ENCODE assay signal across 19 cellular contexts in the genomic region with DNA sequence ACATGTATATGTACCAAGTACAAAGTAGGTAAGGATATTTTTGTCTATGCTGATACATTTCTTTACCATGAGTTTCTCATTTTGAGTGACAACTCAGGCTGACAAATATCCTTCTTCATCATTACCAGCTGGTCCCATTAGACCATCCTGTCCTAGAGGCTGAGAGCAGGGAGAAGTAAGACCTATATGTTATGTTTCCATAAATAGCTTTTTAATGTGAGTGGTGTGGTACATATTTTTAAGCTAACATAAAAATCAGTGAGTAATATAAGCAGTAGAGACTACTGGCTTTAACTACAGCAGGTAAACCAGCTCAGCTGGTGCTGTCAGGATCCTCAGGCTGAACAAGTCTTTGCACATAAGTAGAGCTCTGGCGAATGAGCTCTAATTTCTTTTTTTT.
DNase-seq lines count a peak whose midpoint lies in the region; ATAC-seq and TF ChIP-seq lines count a peak whose summit lies in the region.
"Had no signal": no experiment of that assay in that cellular context is flagged by ENCODE, and none has a peak within 500 bp of the region (broad histone marks: within the 10 kb centered on the region; RNA-seq: fewer than 3 reads in every experiment).

No MANE protein-coding gene starts in this region.

- in situ Hi-C loops in T47D (cut with HindIII; ENCODE audit: low pct_unique_long_range_greater_than_20kb, low sequenced_read_pairs): no loop called here

- 74 to 83% methylated on average over 1 of the region's 1 CpG for WGBS in upper lobe of left lung, 2 donors

- H3K36me3 ChIP-seq in breast epithelium (no peaks in the 10 kb centered on the region), upper lobe of left lung (no peaks in the 10 kb centered on the region)
- H3K36me3 ChIP-seq: BLaER1, HAP-1, SJSA1 had no signal

- H3K27ac Mint-ChIP-seq in type B pancreatic cell: peak overlapping the region; percentile 61

- peaks cover under 1% of the 10 kb centered on the region for H3K36me3 Mint-ChIP-seq in type B pancreatic cell

- H3K9me3 Mint-ChIP-seq in type B pancreatic cell: no peaks in the 10 kb centered on the region

- peak overlapping the region; percentile 34 for H3K4me3 Mint-ChIP-seq in type B pancreatic cell

- intact Hi-C loops in breast epithelium (cut with DNase I; ENCODE audit: low total_unique reads): no loop called here

- H3K27me3 ChIP-seq in breast epithelium (no peaks in the 10 kb centered on the region), foreskin keratinocyte (no peaks in the 10 kb centered on the region), upper lobe of left lung (no peaks in the 10 kb centered on the region)
- H3K27me3 ChIP-seq: BLaER1, SJSA1 had no signal

- no peaks in the 10 kb centered on the region for H3K4me1 ChIP-seq in breast epithelium
- H3K4me1 ChIP-seq in foreskin keratinocyte: peaks cover 28% of the 10 kb centered on the region
- no peaks in the 10 kb centered on the region for H3K4me1 ChIP-seq in upper lobe of left lung
- H3K4me1 ChIP-seq: BLaER1 had no signal

- H3K27ac ChIP-seq in breast epithelium (no peak overlapping the region), foreskin keratinocyte (no peak overlapping the region), upper lobe of left lung (no peak overlapping the region)
- H3K27ac ChIP-seq: BLaER1, SJSA1 had no signal

- DNase-seq in T47D (ENCODE audit: low read depth in 1 of 2, low spot score in 1 of 2): peak; percentile 42 to 60
- DNase-seq in breast epithelium (ENCODE audit: low spot score in 2 of 2): no peak
- DNase-seq in RKO (ENCODE audit: low spot score): peak; percentile 15
- peak; percentile 65 to 87 for DNase-seq in foreskin keratinocyte
- no peak for DNase-seq in type B pancreatic cell (ENCODE audit: extremely low spot score, unreplicated experiment)
- no peak for DNase-seq in NCI-H2029 treated with DMSO at 0.1 percent for 48 hours (lab: John Stamatoyannopoulos, UW)
- no peak for DNase-seq in upper lobe of left lung
- DNase-seq: Karpas-422, MM.1S, NCI-H1092 treated with DMSO at 0.1 percent for 48 hours, NCI-H1694, NCI-H2107, NCI-H226, NCI-H524 treated with DMSO at 0.1 percent for 48 hours, OCI-M1 had no signal

- H3K27me3 Mint-ChIP-seq in type B pancreatic cell: no peaks in the 10 kb centered on the region

- H3K4me1 Mint-ChIP-seq in type B pancreatic cell (ENCODE audit: unreplicated experiment): no peaks in the 10 kb centered on the region

- peak; percentile 84 for ATAC-seq in foreskin keratinocyte
- no peak for ATAC-seq in HG03521 (IDR thresholded peaks at IDR 0.05; ENCODE audit: unreplicated experiment)
- no peak for ATAC-seq in upper lobe of left lung (ENCODE audit: low FRiP score in 2 of 2)

- TF ChIP-seq POLR2A in breast epithelium (IDR thresholded peaks at IDR 0.05) (no peak), upper lobe of left lung (IDR thresholded peaks at IDR 0.05) (no peak)

- H3K4me3 ChIP-seq in breast epithelium: no peak overlapping the region
- H3K4me3 ChIP-seq in upper lobe of left lung: no peak overlapping the region
- H3K4me3 ChIP-seq: BLaER1, HAP-1, SJSA1 had no signal

- no peak for TF ChIP-seq EP300 in upper lobe of left lung (IDR thresholded peaks at IDR 0.05)

- H3K9me3 ChIP-seq in breast epithelium (no peaks in the 10 kb centered on the region), upper lobe of left lung (no peaks in the 10 kb centered on the region)
- H3K9me3 ChIP-seq: BLaER1, HAP-1, SJSA1 had no signal

- no peak for TF ChIP-seq CTCF in breast epithelium (IDR thresholded peaks at IDR 0.05)
- no peak for TF ChIP-seq CTCF in foreskin keratinocyte (conservative IDR thresholded peaks at IDR 0.05)
- no peak for TF ChIP-seq CTCF in type B pancreatic cell (conservative IDR thresholded peaks at IDR 0.05)
- no peak for TF ChIP-seq CTCF in upper lobe of left lung (IDR thresholded peaks at IDR 0.05)

Comparison
In these comparisons a context has a peak if more than half of its experiments do, and no peak if none do; other contexts are left out.
1. DNase-seq: peak in T47D (2 of 2), RKO (single experiment) and foreskin keratinocyte (2 of 2); none in breast epithelium (0 of 2), type B pancreatic cell (single experiment), NCI-H2029 treated with DMSO at 0.1 percent for 48 hours (single experiment) and upper lobe of left lung (0 of 2).